ENCODE assay signal across 8 cellular contexts in genomic region chrX:49122499-49122898, GRCh38. TPM values are rescaled to one million over a fixed set of nuclear protein-coding genes. Genes with fewer than 3 reads are reported as not detected.
A peak's percentile ranks its signal among the peaks of the same experiment; 100 is the strongest.
DNase-seq lines count a peak whose midpoint lies in the region; ATAC-seq, FAIRE-seq and TF ChIP-seq lines count a peak whose summit lies in the region.

No MANE protein-coding gene starts in this region.

- no peak for TF ChIP-seq POLR2A in erythroblast (IDR thresholded peaks at IDR 0.05; ENCODE audit: low read length)

- peak overlapping the region; percentile 81 for H3K27ac ChIP-seq in CD8-positive, alpha-beta memory T cell (ENCODE audit: low read depth, low read length)
- H3K27ac ChIP-seq in pancreas: no peak overlapping the region

- H3K4me3 ChIP-seq in CD8-positive, alpha-beta memory T cell (ENCODE audit: low read length): peak overlapping the region; percentile 77
- H3K4me3 ChIP-seq in NT2/D1 (ENCODE audit: insufficient read length, low read depth): peak overlapping the region; percentile 83
- peak overlapping the region; percentile 78 for H3K4me3 ChIP-seq in endocrine pancreas (ENCODE audit: control insufficient read depth, insufficient read depth, low read length)
- H3K4me3 ChIP-seq in pancreas: peak overlapping the region in 3 of 4 donors; percentile 41 to 66 (median 50)

- H3K27ac Mint-ChIP-seq in CD8-positive, alpha-beta memory T cell: peak overlapping the region in 5 of 8 donors; percentile 89 to 98 (median 98)

- ATAC-seq in pancreas: no peak

- peaks cover 0 to 9% of the 10 kb centered on the region in 2 donors for H3K27me3 Mint-ChIP-seq in CD8-positive, alpha-beta memory T cell

- TF ChIP-seq CTCF in pancreas (IDR thresholded peaks at IDR 0.05): no peak

- H3K4me1 Mint-ChIP-seq in CD8-positive, alpha-beta memory T cell: peaks cover 18 to 36% (median 21%) of the 10 kb centered on the region in 3 donors

- intact Hi-C loops in pancreas (cut with DNase I): no loop called here

- peaks cover 2% of the 10 kb centered on the region for H3K4me1 ChIP-seq in CD8-positive, alpha-beta memory T cell (ENCODE audit: insufficient read depth, low read length)
- peaks cover 3% of the 10 kb centered on the region for H3K4me1 ChIP-seq in NT2/D1 (ENCODE audit: insufficient read depth, insufficient read length)
- no peaks in the 10 kb centered on the region for H3K4me1 ChIP-seq in endocrine pancreas (ENCODE audit: control insufficient read depth, insufficient read depth, low read length)
- no peaks in the 10 kb centered on the region for H3K4me1 ChIP-seq in pancreas

- peaks cover 0 to 41% (median 1%) of the 10 kb centered on the region in 3 donors for H3K36me3 Mint-ChIP-seq in CD8-positive, alpha-beta memory T cell

- H3K36me3 ChIP-seq in CD8-positive, alpha-beta memory T cell (ENCODE audit: insufficient read depth, low read length): no peaks in the 10 kb centered on the region
- H3K36me3 ChIP-seq in NT2/D1 (ENCODE audit: insufficient read depth, insufficient read length, low read length) (peaks cover 34% of the 10 kb centered on the region), endocrine pancreas (ENCODE audit: control insufficient read depth, insufficient read depth, low read length) (peaks cover 2% of the 10 kb centered on the region), pancreas (peaks cover 0 to 5% (median 0%) of the 10 kb centered on the region in 3 donors)

- POLR2A ChIA-PET in CD8-positive, alpha-beta memory T cell (lab: Charles Lee): interaction anchor here (0.6 to 1.0 kb wide), 2 partner anchors 41 to 68 kb away, joined by 3 read pairs; no protein-coding TSS in a partner anchor

- no peaks in the 10 kb centered on the region for H3K9me3 Mint-ChIP-seq in CD8-positive, alpha-beta memory T cell

- no peaks in the 10 kb centered on the region for H3K27me3 ChIP-seq in CD8-positive, alpha-beta memory T cell (ENCODE audit: insufficient read depth, low read length, poor library complexity, severe bottlenecking)
- H3K27me3 ChIP-seq in NT2/D1 (ENCODE audit: insufficient read depth, insufficient read length) (no peaks in the 10 kb centered on the region), endocrine pancreas (ENCODE audit: control insufficient read depth, insufficient read depth, low read length) (no peaks in the 10 kb centered on the region), pancreas (no peaks in the 10 kb centered on the region)

- no peak for DNase-seq in CD8-positive, alpha-beta memory T cell
- DNase-seq in NT2/D1 (ENCODE audit: low read depth, low spot score) (no peak), pancreas (no peak), erythroblast (lab: John Stamatoyannopoulos, UW) (no peak), islet precursor cell (no peak), NCI-H345 (lab: John Stamatoyannopoulos, UW) (no peak), NCI-H446 treated with DMSO at 0.1 percent for 48 hours (lab: John Stamatoyannopoulos, UW) (no peak)

- H3K9me3 ChIP-seq in CD8-positive, alpha-beta memory T cell (ENCODE audit: low read length): no peaks in the 10 kb centered on the region
- no peaks in the 10 kb centered on the region for H3K9me3 ChIP-seq in NT2/D1 (ENCODE audit: insufficient read depth, low read length)
- no peaks in the 10 kb centered on the region for H3K9me3 ChIP-seq in endocrine pancreas (ENCODE audit: control insufficient read depth, low read length)
- no peaks in the 10 kb centered on the region for H3K9me3 ChIP-seq in pancreas

- peak overlapping the region; percentile 85 to 99 (median 96) for H3K4me3 Mint-ChIP-seq in CD8-positive, alpha-beta memory T cell

- WGBS in pancreas, 2 donors: 58 to 61% methylated on average over 5 of the region's 5 CpGs

- CTCF ChIA-PET in CD8-positive, alpha-beta memory T cell (lab: Charles Lee): no interaction called here

- FAIRE-seq in pancreas (lab: Jason Lieb, UNC): no peak

- H3K9ac ChIP-seq in NT2/D1 (ENCODE audit: insufficient read length, low read depth) (peak overlapping the region; percentile 87), endocrine pancreas (ENCODE audit: control insufficient read depth, insufficient read depth, low read length) (peak overlapping the region; percentile 34)

RNA-seq across cellular contexts. Expression of gene GPKOW, which starts 1.0 kb away (rescaled TPM):
- total RNA-seq in CD8-positive, alpha-beta memory T cell: 10 to 100 TPM; 20.4 to 23.3 TPM
- polyA plus RNA-seq in CD8-positive, alpha-beta memory T cell: 31.8 TPM
- total RNA-seq in pancreas: 10 to 100 TPM in 1 of 6 donors, 1 to 10 TPM in 5; 5.4 to 11.5 (median 7.7) TPM
- 10 to 100 TPM in 1 of 2 donors, 1 to 10 TPM in 1; 5.1 to 10.5 TPM for polyA plus RNA-seq in pancreas

RNA-seq across cellular contexts. Expression of gene MAGIX, which starts 40.1 kb away (rescaled TPM):
- 1 to 10 TPM; 1.4 TPM for total RNA-seq in CD8-positive, alpha-beta memory T cell
- polyA plus RNA-seq in CD8-positive, alpha-beta memory T cell: 0.25 TPM
- 10 to 100 TPM in 1 of 6 donors, 1 to 10 TPM in 5; 6.8 to 12.7 (median 8.3) TPM for total RNA-seq in pancreas
- polyA plus RNA-seq in pancreas: 10 to 100 TPM; 12.8 to 25.7 TPM

RNA-seq across cellular contexts. Expression of gene WDR45, which starts 42.8 kb away (rescaled TPM):
- 10 to 100 TPM; 41.4 to 46.2 TPM for total RNA-seq in CD8-positive, alpha-beta memory T cell
- polyA plus RNA-seq in CD8-positive, alpha-beta memory T cell: 56.9 TPM
- 10 to 100 TPM; 34.9 to 48.5 (median 45.6) TPM for total RNA-seq in pancreas
- 100 to 1,000 TPM in 1 of 2 donors, 10 to 100 TPM in 1; 98.1 to 121 TPM for polyA plus RNA-seq in pancreas

RNA-seq across cellular contexts. Expression of gene PRAF2, which starts 48.7 kb away (rescaled TPM):
- 10 to 100 TPM; 13.1 to 14.5 TPM for total RNA-seq in CD8-positive, alpha-beta memory T cell
- 62.6 TPM for polyA plus RNA-seq in CD8-positive, alpha-beta memory T cell
- total RNA-seq in pancreas: 1 to 10 TPM; 1.3 to 8.8 (median 3.9) TPM
- polyA plus RNA-seq in pancreas: 10 to 100 TPM; 11.3 to 15.8 TPM

RNA-seq across cellular contexts. Expression of gene PLP2, which starts 49.2 kb away (rescaled TPM):
- total RNA-seq in CD8-positive, alpha-beta memory T cell: 10 to 100 TPM; 95.2 to 98.1 TPM
- polyA plus RNA-seq in CD8-positive, alpha-beta memory T cell: 160 TPM
- 100 to 1,000 TPM in 4 of 6 donors, 10 to 100 TPM in 2; 36.0 to 125 (median 114) TPM for total RNA-seq in pancreas
- polyA plus RNA-seq in pancreas: 100 to 1,000 TPM; 119 to 126 TPM
